In the genomic region with DNA sequence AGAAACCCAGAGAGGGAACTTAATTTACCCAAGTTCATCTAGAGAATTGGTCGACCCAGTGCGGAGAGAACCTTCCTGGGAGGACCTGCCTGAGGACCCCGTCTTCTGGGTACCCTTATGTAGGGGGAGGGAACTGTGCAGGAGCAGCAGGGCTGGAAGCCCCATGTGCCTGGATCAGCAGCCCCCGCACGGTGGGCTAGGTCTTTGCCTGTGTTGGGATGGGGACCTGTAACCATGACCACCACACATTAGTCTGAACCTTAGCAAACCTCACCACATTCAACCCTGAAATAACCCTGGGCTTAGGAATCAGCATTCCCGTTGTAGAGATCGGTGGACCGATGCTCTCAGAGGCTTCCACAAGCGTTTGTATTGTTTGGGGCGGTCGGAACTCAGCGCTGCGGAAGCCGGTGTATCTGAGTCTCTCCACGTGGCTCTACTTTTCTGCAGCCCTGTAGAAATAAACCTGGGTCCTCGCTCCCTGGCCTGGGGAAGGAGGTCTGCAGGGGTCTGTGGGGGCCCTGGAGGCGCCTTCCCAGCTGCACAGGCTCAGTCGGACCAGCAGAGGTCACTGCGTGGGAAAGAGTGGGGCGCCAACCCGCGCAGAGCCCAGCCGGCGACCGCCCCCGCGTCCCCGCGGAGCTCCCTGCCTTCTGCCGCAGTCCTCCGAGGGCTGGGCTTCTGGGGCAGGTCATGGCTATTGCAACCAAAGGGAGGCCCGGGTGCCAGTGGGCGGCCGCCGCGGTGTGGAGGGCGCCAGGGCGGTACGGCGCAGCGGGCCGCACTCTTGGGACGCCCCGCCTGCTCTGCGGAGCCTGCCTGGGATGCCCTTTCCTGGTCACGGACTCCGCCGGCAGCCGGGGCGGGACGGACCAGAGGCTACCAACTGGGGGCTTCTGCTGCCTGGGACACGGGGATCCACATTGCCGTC, we compare ENCODE assay signal across 9 cellular contexts. TPM values are rescaled to one million over a fixed set of nuclear protein-coding genes. Genes with fewer than 3 reads are reported as not detected.
A peak's percentile ranks its signal among the peaks of the same experiment; 100 is the strongest.
DNase-seq lines count a peak whose midpoint lies in the region; ATAC-seq and TF ChIP-seq lines count a peak whose summit lies in the region.
"Had no signal": no experiment of that assay in that cellular context is flagged by ENCODE, and none has a peak within 500 bp of the region (broad histone marks: within the 10 kb centered on the region; RNA-seq: fewer than 3 reads in every experiment).

No MANE protein-coding gene starts in this region.

- ATAC-seq in GM23338, result peak; percentile 89

- H3K27me3 ChIP-seq in GM23338 (ENCODE audit: insufficient read depth), result peaks cover 54% of the 10 kb centered on the region

- peak overlapping the region; percentile 64 for H3K4me3 ChIP-seq in GM23338

- H3K4me2 ChIP-seq in GM23338, result peak overlapping the region; percentile 78

- peak overlapping the region; percentile 67 for H3K4me3 Mint-ChIP-seq in GM23338

- no peak overlapping the region for H3K27ac Mint-ChIP-seq in GM23338

- H3K9me2 ChIP-seq in GM23338 (ENCODE audit: insufficient read depth), result no peaks in the 10 kb centered on the region

- peaks cover 28% of the 10 kb centered on the region for H3K27me3 Mint-ChIP-seq in GM23338 (ENCODE audit: insufficient read depth, low read depth, poor library complexity)

- peak overlapping the region; percentile 95 for H2AFZ ChIP-seq in GM23338

- H3K27ac ChIP-seq in GM23338 (ENCODE audit: low read depth), result no peak overlapping the region

- DNase-seq in AG08395 (ENCODE audit: low spot score) (peak; percentile 58), GM23338 (ENCODE audit: low spot score) (peak; percentile 71), cerebellum (ENCODE audit: low spot score) (peak; percentile 83), left kidney (ENCODE audit: low read depth, low spot score) (peak; percentile 80), HPDE6-E6E7 (ENCODE audit: extremely low spot score) (no peak), LoVo (ENCODE audit: low spot score) (no peak)
- peak; percentile 23 to 43 for DNase-seq in activated CD4-positive, alpha-beta T cell treated with anti-CD3 and anti-CD28 coated beads for 24 hours (ENCODE audit: low read depth in 2 of 2)
- peak; percentile 60 to 63 for DNase-seq in stimulated activated CD4-positive, alpha-beta T cell treated with anti-CD3 and anti-CD28 coated beads, Interleukin-4, amount 100 ng/mL, for 4 hours

- H3K9me3 Mint-ChIP-seq in GM23338, result no peaks in the 10 kb centered on the region

- no peaks in the 10 kb centered on the region; the same call in 2 of the 3 replicates for H3K36me3 Mint-ChIP-seq in GM23338 (ENCODE audit: low read depth)

- H3F3A ChIP-seq in GM23338 (replicated peaks; ENCODE audit: low read depth), result no peaks in the 10 kb centered on the region

- no peaks in the 10 kb centered on the region for H3K79me2 ChIP-seq in GM23338 (replicated peaks; ENCODE audit: insufficient read depth)

- no peaks in the 10 kb centered on the region for H4K20me1 ChIP-seq in GM23338 (replicated peaks; ENCODE audit: insufficient read depth)

- H3K36me3 ChIP-seq in GM23338 (ENCODE audit: insufficient read depth), result no peaks in the 10 kb centered on the region

- H3K4me1 Mint-ChIP-seq in GM23338, result no peaks in the 10 kb centered on the region; the same call in 2 of the 3 replicates

- peak; percentile 54 to 71 for TF ChIP-seq CTCF in GM23338 (conservative IDR thresholded peaks at IDR 0.05; ENCODE audit: low read depth in 2 of 2)

- 0 out of 2 replicates have a peak, but pooled peaks cover 6% of the 10 kb centered on the region for H3K4me1 ChIP-seq in GM23338 (ENCODE audit: insufficient read depth)

TF ChIP-seq in GM23338, 12 proteins besides CTCF, POLR2A, EP300 and RAD21 (continues in another document):
- TF ChIP-seq EZH2phosphoT487 (IDR thresholded peaks at IDR 0.05; ENCODE audit: unreplicated experiment) (no peak), ZNF331 (CRISPR knock-in tag; IDR thresholded peaks at IDR 0.05; ENCODE audit: low read depth) (no peak), EZH2 (IDR thresholded peaks at IDR 0.05; ENCODE audit: low read depth, unreplicated experiment) (no peak), JUNB (IDR thresholded peaks at IDR 0.05; ENCODE audit: unreplicated experiment) (no peak), POLR2AphosphoS5 (IDR thresholded peaks at IDR 0.05; ENCODE audit: low read depth) (no peak), NANOG (IDR thresholded peaks at IDR 0.05; ENCODE audit: borderline replicate concordance) (no peak), CREB1 (CRISPR knock-in tag; IDR thresholded peaks at IDR 0.05; ENCODE audit: low read depth) (no peak), ETS1 (IDR thresholded peaks at IDR 0.05) (no peak), ZNF114 (CRISPR knock-in tag; IDR thresholded peaks at IDR 0.05) (no peak)
- TF ChIP-seq, protein P1, sequence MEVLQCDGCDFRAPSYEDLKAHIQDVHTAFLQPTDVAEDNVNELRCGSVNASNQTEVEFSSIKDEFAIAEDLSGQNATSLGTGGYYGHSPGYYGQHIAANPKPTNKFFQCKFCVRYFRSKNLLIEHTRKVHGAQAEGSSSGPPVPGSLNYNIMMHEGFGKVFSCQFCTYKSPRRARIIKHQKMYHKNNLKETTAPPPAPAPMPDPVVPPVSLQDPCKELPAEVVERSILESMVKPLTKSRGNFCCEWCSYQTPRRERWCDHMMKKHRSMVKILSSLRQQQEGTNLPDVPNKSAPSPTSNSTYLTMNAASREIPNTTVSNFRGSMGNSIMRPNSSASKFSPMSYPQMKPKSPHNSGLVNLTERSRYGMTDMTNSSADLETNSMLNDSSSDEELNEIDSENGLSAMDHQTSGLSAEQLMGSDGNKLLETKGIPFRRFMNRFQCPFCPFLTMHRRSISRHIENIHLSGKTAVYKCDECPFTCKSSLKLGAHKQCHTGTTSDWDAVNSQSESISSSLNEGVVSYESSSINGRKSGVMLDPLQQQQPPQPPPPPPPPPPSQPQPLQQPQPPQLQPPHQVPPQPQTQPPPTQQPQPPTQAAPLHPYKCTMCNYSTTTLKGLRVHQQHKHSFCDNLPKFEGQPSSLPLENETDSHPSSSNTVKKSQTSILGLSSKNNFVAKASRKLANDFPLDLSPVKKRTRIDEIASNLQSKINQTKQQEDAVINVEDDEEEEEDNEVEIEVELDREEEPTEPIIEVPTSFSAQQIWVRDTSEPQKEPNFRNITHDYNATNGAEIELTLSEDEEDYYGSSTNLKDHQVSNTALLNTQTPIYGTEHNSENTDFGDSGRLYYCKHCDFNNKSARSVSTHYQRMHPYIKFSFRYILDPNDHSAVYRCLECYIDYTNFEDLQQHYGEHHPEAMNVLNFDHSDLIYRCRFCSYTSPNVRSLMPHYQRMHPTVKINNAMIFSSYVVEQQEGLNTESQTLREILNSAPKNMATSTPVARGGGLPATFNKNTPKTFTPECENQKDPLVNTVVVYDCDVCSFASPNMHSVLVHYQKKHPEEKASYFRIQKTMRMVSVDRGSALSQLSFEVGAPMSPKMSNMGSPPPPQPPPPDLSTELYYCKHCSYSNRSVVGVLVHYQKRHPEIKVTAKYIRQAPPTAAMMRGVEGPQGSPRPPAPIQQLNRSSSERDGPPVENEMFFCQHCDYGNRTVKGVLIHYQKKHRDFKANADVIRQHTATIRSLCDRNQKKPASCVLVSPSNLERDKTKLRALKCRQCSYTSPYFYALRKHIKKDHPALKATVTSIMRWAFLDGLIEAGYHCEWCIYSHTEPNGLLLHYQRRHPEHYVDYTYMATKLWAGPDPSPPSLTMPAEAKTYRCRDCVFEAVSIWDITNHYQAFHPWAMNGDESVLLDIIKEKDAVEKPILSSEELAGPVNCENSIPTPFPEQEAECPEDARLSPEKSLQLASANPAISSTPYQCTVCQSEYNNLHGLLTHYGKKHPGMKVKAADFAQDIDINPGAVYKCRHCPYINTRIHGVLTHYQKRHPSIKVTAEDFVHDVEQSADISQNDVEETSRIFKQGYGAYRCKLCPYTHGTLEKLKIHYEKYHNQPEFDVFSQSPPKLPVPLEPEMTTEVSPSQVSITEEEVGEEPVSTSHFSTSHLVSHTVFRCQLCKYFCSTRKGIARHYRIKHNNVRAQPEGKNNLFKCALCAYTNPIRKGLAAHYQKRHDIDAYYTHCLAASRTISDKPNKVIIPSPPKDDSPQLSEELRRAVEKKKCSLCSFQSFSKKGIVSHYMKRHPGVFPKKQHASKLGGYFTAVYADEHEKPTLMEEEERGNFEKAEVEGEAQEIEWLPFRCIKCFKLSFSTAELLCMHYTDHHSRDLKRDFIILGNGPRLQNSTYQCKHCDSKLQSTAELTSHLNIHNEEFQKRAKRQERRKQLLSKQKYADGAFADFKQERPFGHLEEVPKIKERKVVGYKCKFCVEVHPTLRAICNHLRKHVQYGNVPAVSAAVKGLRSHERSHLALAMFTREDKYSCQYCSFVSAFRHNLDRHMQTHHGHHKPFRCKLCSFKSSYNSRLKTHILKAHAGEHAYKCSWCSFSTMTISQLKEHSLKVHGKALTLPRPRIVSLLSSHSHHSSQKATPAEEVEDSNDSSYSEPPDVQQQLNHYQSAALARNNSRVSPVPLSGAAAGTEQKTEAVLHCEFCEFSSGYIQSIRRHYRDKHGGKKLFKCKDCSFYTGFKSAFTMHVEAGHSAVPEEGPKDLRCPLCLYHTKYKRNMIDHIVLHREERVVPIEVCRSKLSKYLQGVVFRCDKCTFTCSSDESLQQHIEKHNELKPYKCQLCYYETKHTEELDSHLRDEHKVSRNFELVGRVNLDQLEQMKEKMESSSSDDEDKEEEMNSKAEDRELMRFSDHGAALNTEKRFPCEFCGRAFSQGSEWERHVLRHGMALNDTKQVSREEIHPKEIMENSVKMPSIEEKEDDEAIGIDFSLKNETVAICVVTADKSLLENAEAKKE (CRISPR knock-in tag; IDR thresholded peaks at IDR 0.05), result no peak

RNA-seq across cellular contexts. Expression of gene KCNA10, which starts 36.2 kb away (rescaled TPM):
- not detected in 2 replicates for total RNA-seq in GM23338 (2014; rRNA removed; shearing (Covaris generic))
- polyA plus RNA-seq in GM23338 (2016; fragmentation: Nextera tagmentation; extraction: Ambion mirVana), result not detected in 2 replicates
- total RNA-seq in cerebellum, result not detected
- total RNA-seq: subcutaneous adipose tissue had no signal

RNA-seq across cellular contexts. Expression of gene KCNA2, which starts 51.0 kb away (rescaled TPM):
- total RNA-seq in GM23338 (2014; rRNA removed; shearing (Covaris generic)), result 0.97 and 1.5 TPM in 2 replicates
- polyA plus RNA-seq in GM23338 (2016; fragmentation: Nextera tagmentation; extraction: Ambion mirVana), result 0.11 and 0.17 TPM in 2 replicates
- total RNA-seq in cerebellum, result 14.4 TPM

Comparison
In these comparisons a context has a peak if more than half of its experiments do, and no peak if none do; other contexts are left out.
1. DNase-seq: peak in AG08395 (single experiment), GM23338 (single experiment), activated CD4-positive, alpha-beta T cell treated with anti-CD3 and anti-CD28 coated beads for 24 hours (2 of 2), cerebellum (single experiment), left kidney (single experiment) and stimulated activated CD4-positive, alpha-beta T cell treated with anti-CD3 and anti-CD28 coated beads, Interleukin-4, amount 100 ng/mL, for 4 hours (2 of 2); none in HPDE6-E6E7 (single experiment) and LoVo (single experiment).